17 cellular contexts compared by ENCODE assay signal in the genomic region with DNA sequence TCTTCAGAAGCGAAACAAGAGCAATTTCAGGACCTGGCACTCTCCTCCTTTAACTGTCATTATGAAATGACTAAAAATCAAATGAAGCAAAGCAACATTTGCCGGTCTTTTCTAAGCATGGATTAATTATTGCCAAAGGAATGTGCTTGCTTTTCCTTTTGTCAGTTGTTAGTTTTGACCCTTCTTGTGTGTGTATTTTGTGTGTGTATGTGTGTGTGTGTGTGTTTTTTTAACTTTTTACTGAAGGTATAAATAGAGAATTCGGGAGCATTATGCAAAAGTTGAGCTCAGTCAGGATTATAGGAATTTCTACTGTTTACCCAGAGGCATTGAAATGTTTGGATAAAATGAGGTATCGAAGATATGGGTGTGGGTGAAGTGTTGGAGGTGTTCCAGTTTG.
"Had no signal": no experiment of that assay in that cellular context is flagged by ENCODE, and none has a peak within 500 bp of the region (broad histone marks: within the 10 kb centered on the region; RNA-seq: fewer than 3 reads in every experiment).

No MANE protein-coding gene starts in this region.

- H3K36me3 ChIP-seq: left ventricle myocardium inferior, sigmoid colon, spleen, upper lobe of left lung had no signal

- H3K27ac ChIP-seq: body of pancreas, left ventricle myocardium inferior, psoas muscle, sigmoid colon, spleen, testis, upper lobe of left lung had no signal

- H3K36me3 Mint-ChIP-seq: activated naive CD8-positive, alpha-beta T cell; WTC11 had no signal

- DNase-seq: activated CD4-positive, alpha-beta T cell treated with anti-CD3 and anti-CD28 coated beads for 48 hours; activated CD8-positive, alpha-beta memory T cell treated with anti-CD3 and anti-CD28 coated beads, Interleukin-2, amount 50 U/mL, for 48 hours; activated gamma-delta T cell treated with Interleukin-2 at 50 U/mL for 16 hours; body of pancreas; cerebellar nuclear complex; dermis blood vessel endothelial cell; islet precursor cell; left ventricle myocardium inferior; nephron progenitor cell; psoas muscle; sigmoid colon; spleen; stimulated activated naive CD8-positive, alpha-beta T cell treated with anti-CD3 and anti-CD28 coated beads, Interleukin-15, amount 100 ng/mL, for 72 hours; testis; upper lobe of left lung had no signal

- H3K4me1 ChIP-seq: left ventricle myocardium inferior, psoas muscle, sigmoid colon, spleen, testis, upper lobe of left lung had no signal

- H3K4me3 ChIP-seq: body of pancreas, left ventricle myocardium inferior, psoas muscle, sigmoid colon, spleen, testis, upper lobe of left lung had no signal

- H3K27ac Mint-ChIP-seq: activated naive CD8-positive, alpha-beta T cell; nephron progenitor cell; stimulated activated naive CD8-positive, alpha-beta T cell treated with anti-CD3 and anti-CD28 coated beads, Interleukin-15, amount 100 ng/mL, for 72 hours had no signal

- H3K9me3 ChIP-seq: body of pancreas, psoas muscle, sigmoid colon, spleen, testis, upper lobe of left lung had no signal

- H3K9me3 Mint-ChIP-seq: nephron progenitor cell, WTC11 had no signal

- H3K27me3 Mint-ChIP-seq: activated naive CD8-positive, alpha-beta T cell; stimulated activated naive CD8-positive, alpha-beta T cell treated with anti-CD3 and anti-CD28 coated beads, Interleukin-15, amount 100 ng/mL, for 72 hours had no signal

- H3K4me1 Mint-ChIP-seq: nephron progenitor cell; stimulated activated naive CD8-positive, alpha-beta T cell treated with anti-CD3 and anti-CD28 coated beads, Interleukin-15, amount 100 ng/mL, for 72 hours had no signal

- H3K4me3 Mint-ChIP-seq: activated naive CD8-positive, alpha-beta T cell; nephron progenitor cell; stimulated activated naive CD8-positive, alpha-beta T cell treated with anti-CD3 and anti-CD28 coated beads, Interleukin-15, amount 100 ng/mL, for 72 hours; WTC11 had no signal

- H3K27me3 ChIP-seq: body of pancreas, sigmoid colon, spleen, testis, upper lobe of left lung had no signal
